Comparison of ENCODE assay signal across 1 cellular context in the genomic region with DNA sequence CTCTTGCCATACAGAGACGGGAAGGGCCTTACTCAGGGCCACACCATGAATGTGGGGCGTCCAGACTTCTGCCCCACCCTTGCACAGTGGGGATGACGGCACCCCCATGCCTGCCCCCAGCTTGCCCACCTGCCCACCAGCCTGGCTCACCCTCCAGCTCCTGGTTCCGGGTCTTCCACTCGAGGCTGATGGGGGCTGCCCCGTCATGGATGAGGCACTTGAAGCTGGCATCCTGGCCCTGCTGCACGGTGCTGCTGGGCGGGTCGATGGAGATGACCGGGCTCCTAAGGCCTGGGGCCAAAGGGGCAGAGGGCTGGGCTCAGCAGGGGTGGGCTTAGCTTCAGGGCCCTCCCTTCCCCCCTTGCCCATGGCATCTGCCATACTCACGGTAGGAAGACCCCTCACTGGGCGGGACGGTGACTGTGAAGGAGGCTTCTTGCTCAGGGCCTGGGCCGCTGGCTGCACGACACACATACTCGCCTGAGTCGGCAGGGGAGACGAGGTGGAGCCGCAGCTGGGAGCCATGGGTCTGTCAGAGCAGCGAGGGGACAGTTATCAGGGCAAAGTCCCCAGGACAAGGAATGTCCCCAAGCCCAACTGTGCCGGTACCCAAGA.
TF ChIP-seq lines count a peak whose summit lies in the region.

No MANE protein-coding gene starts in this region.

TF ChIP-seq in K562, 482 proteins besides CTCF, POLR2A, EP300 and RAD21:
- TF ChIP-seq MCM5 (IDR thresholded peaks at IDR 0.05; ENCODE audit: low read depth) (no peak), POLR2G (IDR thresholded peaks at IDR 0.05; ENCODE audit: low read depth, low read length) (peak; percentile 62), HDAC8 (tag; IDR thresholded peaks at IDR 0.05) (no peak), TAF9B (IDR thresholded peaks at IDR 0.05; ENCODE audit: partially characterized antibody) (no peak)
- TF ChIP-seq, protein P1, sequence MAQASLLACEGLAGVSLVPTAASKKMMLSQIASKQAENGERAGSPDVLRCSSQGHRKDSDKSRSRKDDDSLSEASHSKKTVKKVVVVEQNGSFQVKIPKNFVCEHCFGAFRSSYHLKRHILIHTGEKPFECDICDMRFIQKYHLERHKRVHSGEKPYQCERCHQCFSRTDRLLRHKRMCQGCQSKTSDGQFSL (CRISPR knock-in tag; IDR thresholded peaks at IDR 0.05) = no peak
- TF ChIP-seq, protein P1 (tag; IDR thresholded peaks at IDR 0.05) = no peak
